Comparison of ENCODE assay signal across 8 cellular contexts in genomic region chr2:36965196-36965595, GRCh38. TPM values are rescaled to one million over a fixed set of nuclear protein-coding genes. Genes with fewer than 3 reads are reported as not detected.
DNase-seq lines count a peak whose midpoint lies in the region; ATAC-seq and TF ChIP-seq lines count a peak whose summit lies in the region.

No MANE protein-coding gene starts in this region.

- peaks cover 0 to 58% (median 37%) of the 10 kb centered on the region in 9 donors for H3K4me1 ChIP-seq in heart right ventricle
- H3K4me1 ChIP-seq in mesenchymal stem cell (ENCODE audit: control insufficient read depth, insufficient read depth, low read depth, low read length): peaks cover 2% of the 10 kb centered on the region
- H3K4me1 ChIP-seq in uterus: no peaks in the 10 kb centered on the region

- no peak overlapping the region for H4K91ac ChIP-seq in mesenchymal stem cell (ENCODE audit: low read length)

- H3K27ac ChIP-seq in heart right ventricle (peak overlapping the region in 9 of 10 donors; percentile 25 to 96 (median 94)), mesenchymal stem cell (ENCODE audit: low read length, poor library complexity, severe bottlenecking) (no peak overlapping the region), uterus (peak overlapping the region in 1 of 2 donors; percentile 87)

- H2BK15ac ChIP-seq in mesenchymal stem cell (ENCODE audit: low read depth, poor library complexity, severe bottlenecking): no peak overlapping the region

- peaks cover 12% of the 10 kb centered on the region for H3K79me1 ChIP-seq in mesenchymal stem cell (replicated peaks; ENCODE audit: low read length, poor library complexity, severe bottlenecking)

- DNase-seq in heart right ventricle: no peak
- no peak for DNase-seq in left ventricle myocardium superior
- DNase-seq in mesenchymal stem cell: peak; percentile 24
- no peak for DNase-seq in uterus
- DNase-seq in NCI-H1436 treated with DMSO at 0.1 percent for 48 hours (lab: John Stamatoyannopoulos, UW): no peak
- DNase-seq in NCI-H1092 (lab: John Stamatoyannopoulos, UW): no peak
- no peak for DNase-seq in amniotic stem cell (lab: John Stamatoyannopoulos, UW)

- no peak overlapping the region for H3K23ac ChIP-seq in mesenchymal stem cell (ENCODE audit: low read length in 2 of 2)

- no peak overlapping the region for H2BK5ac ChIP-seq in mesenchymal stem cell (ENCODE audit: low read depth, low read length, poor library complexity, severe bottlenecking)

- peak overlapping the region; percentile 62 for H3K4me2 ChIP-seq in mesenchymal stem cell (ENCODE audit: low read length, poor library complexity, severe bottlenecking)

- no peak overlapping the region for H3K18ac ChIP-seq in mesenchymal stem cell (ENCODE audit: low read depth in 1 of 2, low read length in 2 of 2)

- H2AK5ac ChIP-seq in mesenchymal stem cell (ENCODE audit: low read length, severe bottlenecking): no peak overlapping the region

- peak overlapping the region; percentile 93 to 98 (median 96) for H3K4me3 Mint-ChIP-seq in brain

- H3K36me3 ChIP-seq in heart right ventricle: no peaks in the 10 kb centered on the region
- H3K36me3 ChIP-seq in mesenchymal stem cell (ENCODE audit: control insufficient read depth in 1 of 2, insufficient read depth in 2 of 2, low read depth in 1 of 2, low read length in 2 of 2): no peaks in the 10 kb centered on the region
- H3K36me3 ChIP-seq in uterus: no peaks in the 10 kb centered on the region

- no peak overlapping the region for H2BK120ac ChIP-seq in mesenchymal stem cell (ENCODE audit: low read depth, low read length)

- intact Hi-C loops in heart right ventricle (cut with DNase I): loop anchor here in 2 of 10 donors (5.0 to 10.0 kb wide), 2 partner anchors 33 to 50 kb away; no protein-coding TSS in a partner anchor
- intact Hi-C loops in left ventricle myocardium superior (cut with micrococcal nuclease): no loop called here
- intact Hi-C loops in uterus (cut with DNase I; ENCODE audit: low total_unique reads): no loop called here

- H3K9me3 Mint-ChIP-seq in brain: no peaks in the 10 kb centered on the region

- H3K27me3 Mint-ChIP-seq in brain: peaks cover 9% of the 10 kb centered on the region

- no peak overlapping the region for H2AFZ ChIP-seq in mesenchymal stem cell (ENCODE audit: low read depth, low read length)

- H3K27ac Mint-ChIP-seq in brain: peak overlapping the region; percentile 80 to 95 (median 83)

- H3K14ac ChIP-seq in mesenchymal stem cell (ENCODE audit: low read length in 2 of 2): no peak overlapping the region

- H3K27me3 ChIP-seq in heart right ventricle (no peaks in the 10 kb centered on the region), mesenchymal stem cell (ENCODE audit: control insufficient read depth in 1 of 2, insufficient read depth in 1 of 2, low read length in 2 of 2) (no peaks in the 10 kb centered on the region), uterus (no peaks in the 10 kb centered on the region)

- H3K36me3 Mint-ChIP-seq in brain: no peaks in the 10 kb centered on the region

- no peak for ATAC-seq in heart right ventricle
- no peak for ATAC-seq in left ventricle myocardium superior

- no peak overlapping the region for H2BK12ac ChIP-seq in mesenchymal stem cell (ENCODE audit: low read length in 2 of 2)

- H3K9me3 ChIP-seq in heart right ventricle (no peaks in the 10 kb centered on the region), mesenchymal stem cell (ENCODE audit: control insufficient read depth, low read length) (no peaks in the 10 kb centered on the region), uterus (no peaks in the 10 kb centered on the region)

- no peak for TF ChIP-seq POLR2A in uterus (IDR thresholded peaks at IDR 0.05)

- H3K9ac ChIP-seq in mesenchymal stem cell (ENCODE audit: low read length): peak overlapping the region; percentile 93

- 24 to 28% methylated on average over 2 of the region's 2 CpGs for WGBS in heart right ventricle, 2 donors
- WGBS in mesenchymal stem cell: 56% methylated on average over 1 of the region's 2 CpGs

- H4K8ac ChIP-seq in mesenchymal stem cell (ENCODE audit: low read length): no peak overlapping the region

- H3K4ac ChIP-seq in mesenchymal stem cell (ENCODE audit: low read depth in 1 of 2, low read length in 2 of 2): no peak overlapping the region

- H3K4me3 ChIP-seq in heart right ventricle (peak overlapping the region; percentile 26 to 98 (median 82)), mesenchymal stem cell (ENCODE audit: insufficient read depth in 1 of 2, low read depth in 1 of 2, low read length in 2 of 2) (peak overlapping the region in 1 of 2 experiments; percentile 96), uterus (peak overlapping the region; percentile 63 to 100)

- no peak for TF ChIP-seq CTCF in heart right ventricle (IDR thresholded peaks at IDR 0.05)
- no peak for TF ChIP-seq CTCF in brain (conservative IDR thresholded peaks at IDR 0.05)
- TF ChIP-seq CTCF in uterus (IDR thresholded peaks at IDR 0.05): no peak

- peaks cover 55% of the 10 kb centered on the region for H3K4me1 Mint-ChIP-seq in brain

RNA-seq across cellular contexts. Expression of gene STRN, which starts 1.1 kb away (rescaled TPM):
- total RNA-seq in heart right ventricle (100 to 1,000 TPM in 2 of 10 donors, 10 to 100 TPM in 8; 37.0 to 102 (median 67.8) TPM), left ventricle myocardium superior (49.7 TPM), uterus (10 to 100 TPM; 12.0 to 29.0 (median 20.2) TPM)
- polyA plus RNA-seq in heart right ventricle (10 to 100 TPM in 1 of 2 donors, 1 to 10 TPM in 1; 8.6 to 12.2 TPM), brain (ENCODE audit: insufficient read depth, low read depth, low replicate concordance) (7.7 TPM)
- polyA plus RNA-seq in mesenchymal stem cell (2013, experiment 1 of 2): 12.7 TPM
- 12.7 TPM for polyA plus RNA-seq in mesenchymal stem cell (2013, experiment 2 of 2)
